Comparison of ENCODE assay signal across 8 cellular contexts in the genomic region with DNA sequence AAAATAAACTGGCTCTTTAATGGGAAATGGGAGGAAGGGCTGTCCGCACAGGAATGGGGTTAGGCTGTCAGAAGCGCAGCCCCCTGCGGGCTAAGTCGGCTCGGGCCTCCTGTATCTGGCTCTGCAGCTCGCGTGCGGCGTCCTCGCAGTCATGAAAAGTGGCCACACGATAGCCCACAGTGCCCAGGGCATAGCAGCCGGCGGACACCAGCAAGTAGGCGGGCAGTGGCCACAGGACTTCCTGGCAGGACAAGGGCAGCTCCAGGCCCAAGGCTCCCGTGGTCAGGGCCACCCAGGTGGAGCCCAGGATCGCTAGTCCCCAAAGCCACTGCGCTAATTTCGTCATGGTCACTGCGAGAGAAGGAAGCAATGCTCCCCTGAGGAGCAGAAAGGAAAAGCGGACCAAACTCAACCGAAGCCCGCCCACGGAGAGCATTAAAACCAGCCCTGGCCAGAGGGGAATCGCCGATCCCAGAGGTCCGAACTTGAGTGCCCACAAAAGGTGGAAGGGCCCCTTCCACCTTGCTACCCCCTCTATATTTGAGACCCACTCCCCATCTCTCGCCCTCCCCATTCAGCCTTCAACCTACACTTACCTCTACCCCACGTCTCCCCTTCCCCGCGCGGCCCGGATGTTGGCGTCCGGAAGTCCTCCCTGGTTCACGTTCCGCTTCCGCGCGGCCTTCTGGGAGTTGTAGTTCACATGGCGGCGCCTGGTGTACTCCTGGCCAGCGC. TPM values are rescaled to one million over a fixed set of nuclear protein-coding genes. Genes with fewer than 3 reads are reported as not detected.
DNase-seq lines count a peak whose midpoint lies in the region; ATAC-seq and TF ChIP-seq lines count a peak whose summit lies in the region.

A gene with protein sequence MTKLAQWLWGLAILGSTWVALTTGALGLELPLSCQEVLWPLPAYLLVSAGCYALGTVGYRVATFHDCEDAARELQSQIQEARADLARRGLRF (minus strand): TSS at position 637 of the 735 bp plus-strand sequence. CDS start 291 bp downstream, at position 346.

- peak within 1 kb of the TSS; percentile 87 to 93 for H3K27ac ChIP-seq in left lung

- peaks cover 16 to 43% of the 10 kb centered on the region in 2 donors for H3K4me1 ChIP-seq in left lung

- ATAC-seq in GM19035 (IDR thresholded peaks at IDR 0.05; ENCODE audit: unreplicated experiment) (peak; percentile 62), HG03442 (IDR thresholded peaks at IDR 0.05; ENCODE audit: unreplicated experiment) (peak; percentile 62), left lung (peak; percentile 76)

- H3K9me3 ChIP-seq in left lung, result no peaks in the 10 kb centered on the region

- H3K4me3 ChIP-seq in left lung, result peak within 1 kb of the TSS; percentile 78 to 94

- no peak for TF ChIP-seq CTCF in left lung (IDR thresholded peaks at IDR 0.05)

- DNase-seq in AG08395 (ENCODE audit: low spot score) (peak; percentile 82), NCI-H69 (lab: John Stamatoyannopoulos, UW) (peak; percentile 94), dedifferentiated amniotic fluid mesenchymal stem cell (ENCODE audit: extremely low spot score) (peak; percentile 85), left lung (peak; percentile 94 to 97)
- peak; percentile 90 for DNase-seq in activated CD4-positive, alpha-beta T cell treated with anti-CD3 and anti-CD28 coated beads, Interleukin-2, amount 50 U/mL, for 1 hour
- DNase-seq in stimulated activated CD4-positive, alpha-beta T cell treated with anti-CD3 and anti-CD28 coated beads, Interleukin-2, amount 100 ng/mL, for 48 hours, result peak; percentile 88 to 90

- intact Hi-C loops in left lung (cut with DNase I), result no loop called here

- no peaks in the 10 kb centered on the region for H3K27me3 ChIP-seq in left lung

- H3K36me3 ChIP-seq in left lung, result no peaks in the 10 kb centered on the region

RNA-seq across cellular contexts. Expression of the gene that starts here (rescaled TPM):
- total RNA-seq in left lung, result 10 to 100 TPM; 63.1 to 91.0 TPM

Comparison
In these comparisons a context has a peak if more than half of its experiments do, and no peak if none do; other contexts are left out.
1. Peak in every context shown above with its lines: DNase-seq, ATAC-seq, H3K4me3 ChIP-seq and H3K27ac ChIP-seq.